Comparison of ENCODE assay signal across 8 cellular contexts in the genomic region with DNA sequence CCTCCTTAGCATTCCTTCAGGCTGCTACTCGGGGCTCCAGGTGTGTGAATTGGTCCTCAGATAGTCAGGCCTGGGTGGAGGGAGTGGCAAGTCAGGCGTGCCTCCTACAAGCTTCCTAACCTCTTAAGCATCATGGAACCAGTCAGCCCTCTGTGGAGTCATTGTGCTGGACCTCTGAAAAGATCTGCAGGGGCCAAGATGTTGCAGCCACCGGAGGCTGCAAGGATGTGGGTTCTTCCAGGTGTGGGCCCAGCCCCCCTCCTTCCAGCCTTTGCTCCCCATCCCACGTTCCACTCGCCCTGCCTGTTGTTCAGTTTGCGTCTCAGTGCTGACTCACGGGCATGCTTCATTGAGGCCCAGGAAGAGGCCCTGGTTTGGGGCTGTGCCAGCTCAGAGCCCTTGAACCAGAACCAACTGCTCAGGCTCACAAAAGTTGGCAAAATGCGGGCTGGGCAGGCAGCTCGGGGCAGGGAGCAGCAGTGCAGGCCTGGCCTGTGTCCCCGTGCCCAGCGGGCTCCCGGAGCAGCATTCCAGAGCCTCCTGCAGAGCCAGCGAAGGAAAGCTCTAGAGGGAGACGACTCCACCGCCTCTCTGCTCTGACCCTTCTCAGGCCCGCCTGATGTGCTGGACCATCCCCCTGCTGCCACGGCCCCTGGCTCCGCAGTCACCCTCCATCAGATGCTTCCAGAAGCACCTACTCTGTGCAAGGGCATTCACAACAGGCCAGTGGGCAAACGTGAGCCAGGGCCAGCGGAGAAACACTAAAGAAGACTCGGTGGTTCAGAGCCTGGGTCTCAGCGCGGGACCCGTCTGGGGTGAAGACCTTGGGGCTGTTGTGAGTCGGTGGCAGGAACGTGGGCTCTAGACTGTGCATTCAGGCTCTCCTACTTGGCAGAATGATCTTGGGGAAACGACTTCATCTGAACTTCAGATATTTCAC. TPM values are rescaled to one million over a fixed set of nuclear protein-coding genes. Genes with fewer than 3 reads are reported as not detected.
DNase-seq lines count a peak whose midpoint lies in the region; ATAC-seq, FAIRE-seq and TF ChIP-seq lines count a peak whose summit lies in the region.

No MANE protein-coding gene starts in this region.

- H2BK5ac ChIP-seq in H1 (ENCODE audit: low read depth, low read length) = no peak overlapping the region

- H2AK5ac ChIP-seq in H1 (ENCODE audit: low read depth, low read length) = peak overlapping the region; percentile 82; the same call in 1 of the 2 replicates

- H3K9ac ChIP-seq in H1 (replicated peaks in 1 of 4; ENCODE audit: extremely low read depth in 1 of 4, low read depth in 3 of 4, low read length in 3 of 4) (0 out of 7 replicates have a peak overlapping the region, but pooled peaks of 1 of the 4 experiments have one; percentile 4), MM.1S (ENCODE audit: low read length) (no peak overlapping the region)

- CTCF ChIA-PET in H1 (lab: Charles Lee; ENCODE audit: partially characterized antibody) = interaction anchor here (0.5 to 16.3 kb wide), 12 partner anchors 10 to 124 kb away, joined by 3 to 171 read pairs (median 4); partner anchors contain the start of genes WDR59 and ZNRF1

- H3K14ac ChIP-seq in H1 (ENCODE audit: insufficient read length) = no peak overlapping the region

- H2BK20ac ChIP-seq in H1 (ENCODE audit: low read length) = no peak overlapping the region

- no peak for TF ChIP-seq CTCF in H1 (IDR thresholded peaks at IDR 0.05; ENCODE audit: control extremely low read depth in 1 of 3, insufficient read depth in 1 of 3, low read depth in 1 of 3, low read length in 3 of 3)
- no peak for TF ChIP-seq CTCF in MM.1S (IDR thresholded peaks at IDR 0.05; ENCODE audit: low read length)

- peak overlapping the region; percentile 22 for H4K91ac ChIP-seq in H1 (replicated peaks; ENCODE audit: insufficient read length, low read length)

- H4K5ac ChIP-seq in H1 (ENCODE audit: insufficient read length, low read depth, low read length) = no peak overlapping the region

- H4K20me1 ChIP-seq in H1 (replicated peaks in 1 of 2; ENCODE audit: control insufficient read depth in 1 of 2, insufficient read depth in 2 of 2, low read length in 2 of 2) (peaks cover 3 to 7% of the 10 kb centered on the region in 2 experiments), MM.1S (ENCODE audit: insufficient read depth, low read length) (no peaks in the 10 kb centered on the region)

- H3K27ac ChIP-seq in H1 (ENCODE audit: low read depth, low read length) (no peak overlapping the region), muscle layer of duodenum (ENCODE audit: low read length) (peak overlapping the region; percentile 77), MM.1S (ENCODE audit: low read length) (no peak overlapping the region)

- H3K4me1 ChIP-seq in H1 (replicated peaks in 1 of 4; ENCODE audit: control insufficient read depth in 3 of 4, insufficient read depth in 4 of 4, low read length in 3 of 4) (peaks cover 9 to 46% (median 36%) of the 10 kb centered on the region in 4 experiments), muscle layer of duodenum (ENCODE audit: control insufficient read depth in 1 of 2, insufficient read depth in 2 of 2, low read length in 2 of 2) (peaks cover 34 to 81% of the 10 kb centered on the region in 2 donors), MM.1S (ENCODE audit: low read length) (no peaks in the 10 kb centered on the region)

- H3K79me2 ChIP-seq in H1 (ENCODE audit: control insufficient read depth in 1 of 2, insufficient read depth in 2 of 2, low read length in 2 of 2) = peaks cover 0 to 4% of the 10 kb centered on the region in 2 experiments; a peak in 1 of 4 replicates
- no peaks in the 10 kb centered on the region for H3K79me2 ChIP-seq in MM.1S (ENCODE audit: low read length)

- H2BK15ac ChIP-seq in H1 (ENCODE audit: low read length) = peak overlapping the region; percentile 29; the same call in 1 of the 2 replicates

- no peaks in the 10 kb centered on the region for H3K9me2 ChIP-seq in MM.1S (replicated peaks; ENCODE audit: insufficient read depth, low read length)

- H2BK120ac ChIP-seq in H1 (replicated peaks; ENCODE audit: low read depth, low read length) = no peak overlapping the region

- TF ChIP-seq RAD21 in H1 (IDR thresholded peaks at IDR 0.05 in 1 of 2, conservative IDR thresholded peaks at IDR 0.05 in 1 of 2; ENCODE audit: low read depth in 2 of 2, low read length in 2 of 2) = no peak

- H3K79me1 ChIP-seq in H1 (ENCODE audit: low read depth, low read length) = peaks cover 2% of the 10 kb centered on the region

- H3K27me3 ChIP-seq in H1 (replicated peaks in 1 of 4; ENCODE audit: control insufficient read depth in 3 of 4, extremely low read depth in 1 of 4, insufficient read depth in 3 of 4, low read length in 3 of 4) = no peaks in the 10 kb centered on the region
- H3K27me3 ChIP-seq in muscle layer of duodenum (ENCODE audit: low read depth, low read length) = no peaks in the 10 kb centered on the region
- H3K27me3 ChIP-seq in MM.1S (replicated peaks; ENCODE audit: insufficient read depth, low read length) = no peaks in the 10 kb centered on the region

- H3K23me2 ChIP-seq in H1 (ENCODE audit: low read depth, low read length) = no peaks in the 10 kb centered on the region; the same call in 1 of the 2 replicates

- no peak overlapping the region for H3K23ac ChIP-seq in H1 (ENCODE audit: insufficient read length)

- peak overlapping the region in 1 of 2 experiments; percentile 20; a peak in 2 of 4 replicates for H3K4me2 ChIP-seq in H1 (ENCODE audit: insufficient read depth in 1 of 2, low read depth in 2 of 2, low read length in 2 of 2)
- H3K4me2 ChIP-seq in MM.1S (ENCODE audit: low read depth, low read length) = no peak overlapping the region

- H3K4me3 ChIP-seq in H1 (ENCODE audit: extremely low read depth in 1 of 4, insufficient read depth in 2 of 4, low read depth in 3 of 4, low read length in 4 of 4) (no peak overlapping the region), muscle layer of duodenum (ENCODE audit: low read depth in 1 of 2, low read length in 2 of 2) (peak overlapping the region; percentile 7 to 20), MM.1S (ENCODE audit: low read length) (no peak overlapping the region)

- DNase-seq in A172 (ENCODE audit: low spot score) (peak; percentile 95), NCI-H510A treated with DMSO at 0.1 percent for 48 hours (lab: John Stamatoyannopoulos, UW) (peak; percentile 67), H1 (ENCODE audit: low read depth in 1 of 2, low spot score in 2 of 2) (no peak), MM.1S (no peak)
- DNase-seq in activated CD8-positive, alpha-beta memory T cell treated with anti-CD3 and anti-CD28 coated beads for 48 hours (ENCODE audit: low read depth in 2 of 3, low spot score in 2 of 3) = peak in 2 of 3 experiments; percentile 42 to 63
- peak; percentile 46 to 60 for DNase-seq in stimulated activated CD8-positive, alpha-beta memory T cell treated with anti-CD3 and anti-CD28 coated beads, Interleukin-7, amount 100 ng/mL, for 4 hours (ENCODE audit: low read depth in 2 of 2)

- POLR2A ChIA-PET in H1 (lab: Charles Lee; ENCODE audit: partially characterized antibody) = interaction anchor here (0.6 to 6.0 kb wide), 9 partner anchors 10 to 410 kb away, joined by 3 to 62 read pairs (median 4); partner anchors contain the start of genes WDR59 and ZNRF1

- H3K4ac ChIP-seq in H1 (replicated peaks; ENCODE audit: insufficient read length, low read depth, low read length) = peak overlapping the region; percentile 16

- H4K8ac ChIP-seq in H1 (ENCODE audit: extremely low read depth, insufficient read depth, low read length) = no peak overlapping the region

- ATAC-seq in GM21717 (IDR thresholded peaks at IDR 0.05; ENCODE audit: unreplicated experiment) = peak; percentile 27

- TF ChIP-seq POLR2A in H1 (IDR thresholded peaks at IDR 0.05; ENCODE audit: control extremely low read depth in 1 of 2, low read depth in 2 of 2, low read length in 2 of 2) = no peak

- H3F3A ChIP-seq in MM.1S (ENCODE audit: insufficient read depth, low read length) = no peaks in the 10 kb centered on the region

- no peaks in the 10 kb centered on the region for H3K9me3 ChIP-seq in H1 (ENCODE audit: insufficient read depth in 2 of 2, low read depth in 1 of 2, low read length in 1 of 2)
- no peaks in the 10 kb centered on the region for H3K9me3 ChIP-seq in muscle layer of duodenum (ENCODE audit: control insufficient read depth in 1 of 2, low read length in 2 of 2)
- no peaks in the 10 kb centered on the region for H3K9me3 ChIP-seq in MM.1S (replicated peaks; ENCODE audit: insufficient read depth, low read length)

- no peak for FAIRE-seq in H1 (lab: Jason Lieb, UNC)

- peak overlapping the region; percentile 68; the same call in 1 of the 2 replicates for H2BK12ac ChIP-seq in H1 (ENCODE audit: low read depth, low read length)

- H3K18ac ChIP-seq in H1 (ENCODE audit: extremely low read depth, low read length) = no peak overlapping the region; the same call in 1 of the 2 replicates

- no peak overlapping the region for H3K56ac ChIP-seq in H1 (replicated peaks; ENCODE audit: insufficient read length, low read depth, low read length)

- TF ChIP-seq EP300 in H1 (IDR thresholded peaks at IDR 0.05; ENCODE audit: borderline replicate concordance in 1 of 2, low read depth in 2 of 2, low read length in 2 of 2) = no peak

- H3K36me3 ChIP-seq in H1 (ENCODE audit: control insufficient read depth in 2 of 4, insufficient read depth in 4 of 4, low read length in 3 of 4) (peaks cover 0 to 13% (median 3%) of the 10 kb centered on the region in 4 experiments; a peak in 4 of 8 replicates), muscle layer of duodenum (ENCODE audit: control insufficient read depth in 1 of 2, insufficient read depth in 2 of 2, low read length in 2 of 2) (no peaks in the 10 kb centered on the region), MM.1S (replicated peaks; ENCODE audit: insufficient read depth, low read length) (no peaks in the 10 kb centered on the region)

- H2AFZ ChIP-seq in H1 (ENCODE audit: low read length) (no peak overlapping the region), MM.1S (ENCODE audit: low read length) (no peak overlapping the region)

- 88% methylated on average over 27 of the region's 27 CpGs; no CpG with 5 or more reads in 1 of the 2 experiments for WGBS in H1 (ENCODE audit: extremely low coverage in 1 of 2, insufficient coverage in 1 of 2, insufficient read length in 1 of 2, insufficient replicate concordance in 2 of 2, low coverage in 1 of 2, low lambda C conversion rate in 2 of 2, missing lambda C conversion rate in 1 of 2), 2 experiments

RNA-seq across cellular contexts. Expression of gene LDHD, which starts 7.5 kb away (rescaled TPM):
- total RNA-seq in A172 (2014; rRNA removed; shearing (Covaris generic)) = 0.65 and 2.1 TPM in 2 replicates
- total RNA-seq in H1 (2021; fragmentation: NEBNext Ultra II Directional; extraction: Animal tissue kit (Norgen Biotek cat#: 25700)) = 14.7 and 14.9 TPM in 2 replicates
- polyA plus RNA-seq in H1 (2011; rRNA removed) = 18.2 and 43.1 TPM in 2 replicates
- polyA plus RNA-seq in H1 (2011; cell fraction: cytosol; rRNA removed) = 35.2 TPM
- 71.5 TPM for polyA plus RNA-seq in H1 (2011; cell fraction: nucleus; rRNA removed)
- polyA plus RNA-seq in H1 (2012, experiment 1 of 2) = 7.7 to 14.3 TPM (median 11.1 TPM) in 4 replicates
- 8.7 TPM for polyA plus RNA-seq in H1 (2012, experiment 2 of 2)
- polyA plus RNA-seq in H1 (2013, experiment 1 of 2) = 1.8 TPM
- polyA plus RNA-seq in H1 (2013, experiment 2 of 2) = 1.2 TPM
- polyA minus RNA-seq in H1 (2011; rRNA and poly(A)+ RNA removed) = 6.8 and 8.6 TPM in 2 replicates
- 18.0 TPM for polyA minus RNA-seq in H1 (2011; cell fraction: cytosol; rRNA and poly(A)+ RNA removed)
- 38.5 TPM for polyA minus RNA-seq in H1 (2011; cell fraction: nucleus; rRNA and poly(A)+ RNA removed)

RNA-seq across cellular contexts. Expression of gene ZFP1, which starts 39.3 kb away (rescaled TPM):
- 16.4 and 24.2 TPM in 2 replicates for total RNA-seq in A172 (2014; rRNA removed; shearing (Covaris generic))
- 11.2 and 12.2 TPM in 2 replicates for total RNA-seq in H1 (2021; fragmentation: NEBNext Ultra II Directional; extraction: Animal tissue kit (Norgen Biotek cat#: 25700))
- polyA plus RNA-seq in H1 (2011; rRNA removed) = 2.2 and 4.0 TPM in 2 replicates
- polyA plus RNA-seq in H1 (2011; cell fraction: cytosol; rRNA removed) = 4.0 TPM
- 4.3 TPM for polyA plus RNA-seq in H1 (2011; cell fraction: nucleus; rRNA removed)
- 5.4 to 6.7 TPM (median 5.6 TPM) in 4 replicates for polyA plus RNA-seq in H1 (2012, experiment 1 of 2)
- polyA plus RNA-seq in H1 (2012, experiment 2 of 2) = 0.64 TPM
- 5.5 TPM for polyA plus RNA-seq in H1 (2013, experiment 1 of 2)
- 5.5 TPM for polyA plus RNA-seq in H1 (2013, experiment 2 of 2)
- polyA minus RNA-seq in H1 (2011; rRNA and poly(A)+ RNA removed) = 9.4 and 15.2 TPM in 2 replicates
- 12.6 TPM for polyA minus RNA-seq in H1 (2011; cell fraction: cytosol; rRNA and poly(A)+ RNA removed)
- 19.2 TPM for polyA minus RNA-seq in H1 (2011; cell fraction: nucleus; rRNA and poly(A)+ RNA removed)

Comparison
In these comparisons a context has a peak if more than half of its experiments do, and no peak if none do; other contexts are left out.
1. DNase-seq: peak in A172 (single experiment), NCI-H510A treated with DMSO at 0.1 percent for 48 hours (single experiment), activated CD8-positive, alpha-beta memory T cell treated with anti-CD3 and anti-CD28 coated beads for 48 hours (2 of 3) and stimulated activated CD8-positive, alpha-beta memory T cell treated with anti-CD3 and anti-CD28 coated beads, Interleukin-7, amount 100 ng/mL, for 4 hours (2 of 2); none in H1 (0 of 2) and MM.1S (single experiment).
2. H3K4me3 ChIP-seq: peak in muscle layer of duodenum (2 of 2); none in H1 (0 of 4) and MM.1S (single experiment).